Comparison of ENCODE assay signal across 11 cellular contexts in the genomic region with DNA sequence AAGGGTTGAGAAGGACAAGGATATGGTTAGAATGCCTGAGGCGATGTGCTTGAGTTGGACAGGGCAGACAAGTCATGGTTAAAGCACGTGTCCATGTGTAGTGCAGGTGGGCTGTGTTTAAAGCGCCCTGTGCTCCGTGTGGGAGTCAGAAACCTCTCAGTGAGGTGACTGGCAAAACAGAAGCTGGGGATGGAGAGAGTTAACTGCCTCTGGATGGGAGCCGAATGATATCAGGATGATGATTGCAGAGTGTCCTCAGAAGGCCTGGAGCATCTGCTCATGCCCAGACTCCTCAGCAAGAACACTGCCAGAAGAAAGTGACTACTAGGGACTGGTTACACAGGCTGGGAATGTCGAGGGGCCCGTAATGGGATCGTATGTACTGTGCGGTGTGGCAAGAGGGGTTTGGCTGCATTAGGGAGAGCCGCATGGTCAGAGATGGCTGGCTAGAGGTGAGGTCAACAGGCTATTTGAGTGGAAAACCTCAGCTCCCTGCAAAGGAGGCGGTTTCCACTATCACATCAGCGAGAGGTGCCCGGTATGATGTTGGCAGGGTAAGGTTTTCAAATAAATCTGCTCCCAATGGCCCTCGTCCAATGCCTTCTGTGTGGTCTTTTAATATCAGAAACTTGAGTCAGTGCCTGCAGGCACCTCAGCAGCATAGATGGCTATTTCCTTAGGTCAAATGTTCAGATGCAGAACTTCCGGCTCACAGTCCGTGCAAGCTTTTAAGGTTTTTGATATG. TPM values are rescaled to one million over a fixed set of nuclear protein-coding genes. Genes with fewer than 3 reads are reported as not detected.
A peak's percentile ranks its signal among the peaks of the same experiment; 100 is the strongest.
DNase-seq lines count a peak whose midpoint lies in the region; ATAC-seq, FAIRE-seq and TF ChIP-seq lines count a peak whose summit lies in the region.
"Had no signal": no experiment of that assay in that cellular context is flagged by ENCODE, and none has a peak within 500 bp of the region (broad histone marks: within the 10 kb centered on the region; RNA-seq: fewer than 3 reads in every experiment).

No MANE protein-coding gene starts in this region.

- no peak for TF ChIP-seq POLR2A in ovary (IDR thresholded peaks at IDR 0.05)

- WGBS in ovary, 3 donors, result 49 to 62% (median 53%) methylated on average over 16 of the region's 16 CpGs

- no peak for TF ChIP-seq EP300 in ovary (IDR thresholded peaks at IDR 0.05)

- no peak overlapping the region for H3K27ac ChIP-seq in ovary

- FAIRE-seq in bronchial epithelial cell (lab: Jason Lieb, UNC), result peak; percentile 52

- H3K36me3 ChIP-seq in bronchial epithelial cell (ENCODE audit: control insufficient read depth, insufficient read depth, low read length) (no peaks in the 10 kb centered on the region), ovary (no peaks in the 10 kb centered on the region)

- DNase-seq in A172 (ENCODE audit: low spot score) (peak; percentile 86), HFF-Myc (ENCODE audit: extremely low read depth, low read depth) (peak; percentile 61), bronchial epithelial cell (ENCODE audit: low read depth) (peak; percentile 14), kidney tubule cell (ENCODE audit: low spot score) (peak; percentile 24), NCI-H128 (lab: John Stamatoyannopoulos, UW; ENCODE audit: unreplicated experiment) (no peak), ovary (no peak), HuH-7 (ENCODE audit: low spot score) (no peak)
- DNase-seq: cortex of kidney had no signal

- intact Hi-C loops in ovary (cut with DNase I), result no loop called here

- H3K27me3 ChIP-seq in bronchial epithelial cell (ENCODE audit: control insufficient read depth, insufficient read depth, low read length) (no peaks in the 10 kb centered on the region), ovary (no peaks in the 10 kb centered on the region)

- H3K4me1 ChIP-seq in ovary (ENCODE audit: insufficient read depth), result no peaks in the 10 kb centered on the region

- H3K4me3 ChIP-seq in HFF-Myc (replicated peaks; ENCODE audit: low read depth, low read length) (no peak overlapping the region), bronchial epithelial cell (ENCODE audit: low read depth, low read length) (no peak overlapping the region), ovary (no peak overlapping the region)

- no peaks in the 10 kb centered on the region for H3K9me3 ChIP-seq in ovary

- no peak for ATAC-seq in HG03280 (IDR thresholded peaks at IDR 0.05; ENCODE audit: unreplicated experiment)

- no peak for TF ChIP-seq CTCF in HFF-Myc (IDR thresholded peaks at IDR 0.05; ENCODE audit: low read depth, low read length, missing control alignments)
- no peak for TF ChIP-seq CTCF in bronchial epithelial cell (IDR thresholded peaks at IDR 0.05; ENCODE audit: insufficient read depth, low read length, severe bottlenecking)
- TF ChIP-seq CTCF in ovary (IDR thresholded peaks at IDR 0.05), result no peak

RNA-seq across cellular contexts. Expression of a gene that starts 26.1 kb away (rescaled TPM):
- total RNA-seq in A172 (2014; rRNA removed; shearing (Covaris generic)), result not detected in 2 replicates
- total RNA-seq in bronchial epithelial cell (under 0.01 TPM in 2 replicates), ovary (10 to 100 TPM in 5 of 7 donors, 1 to 10 TPM in 2; 6.6 to 39.9 (median 13.3) TPM)
- 10 to 100 TPM in 1 of 2 donors, 1 to 10 TPM in 1; 7.9 to 26.6 TPM for polyA plus RNA-seq in ovary
- total RNA-seq: LHCN-M2, SK-MEL-5 had no signal

RNA-seq across cellular contexts. Expression of a gene that starts 31.1 kb away (rescaled TPM):
- 0.05 and 0.12 TPM in 2 replicates for total RNA-seq in A172 (2014; rRNA removed; shearing (Covaris generic))
- under 0.01 and 0.26 TPM in 2 replicates for total RNA-seq in bronchial epithelial cell
- total RNA-seq in ovary, result under 1 TPM; 0.11 to 0.72 (median 0.32) TPM
- polyA plus RNA-seq in ovary, result under 1 TPM; 0.12 to 0.57 TPM

Comparison
In these comparisons a context has a peak if more than half of its experiments do, and no peak if none do; other contexts are left out.
1. DNase-seq: peak in A172 (single experiment), HFF-Myc (single experiment), bronchial epithelial cell (single experiment) and kidney tubule cell (single experiment); none in NCI-H128 (single experiment), ovary (0 of 5) and HuH-7 (single experiment).